1 cellular context compared by ENCODE assay signal in genomic region chr16:55655381-55655708, GRCh38.
TF ChIP-seq lines count a peak whose summit lies in the region.

No MANE protein-coding gene starts in this region.

TF ChIP-seq in SK-N-SH treated with all-trans-retinoic acid at 6 μM for 48 hours, 23 proteins besides CTCF, POLR2A, EP300 and RAD21 (continued from another document):
- no peak for TF ChIP-seq CREB5 (CRISPR knock-in tag; IDR thresholded peaks at IDR 0.05; ENCODE audit: low read depth)
- no peak for TF ChIP-seq PATZ1 (CRISPR knock-in tag; IDR thresholded peaks at IDR 0.05; ENCODE audit: borderline replicate concordance)
- TF ChIP-seq TCF4 (CRISPR knock-in tag; IDR thresholded peaks at IDR 0.05; ENCODE audit: borderline replicate concordance), result no peak
- TF ChIP-seq BACH2 (CRISPR knock-in tag; IDR thresholded peaks at IDR 0.05; ENCODE audit: borderline replicate concordance), result no peak
- no peak for TF ChIP-seq ZNF565 (CRISPR knock-in tag; conservative IDR thresholded peaks at IDR 0.05; ENCODE audit: low read depth)
- TF ChIP-seq CSDC2 (CRISPR knock-in tag; IDR thresholded peaks at IDR 0.05), result no peak
- no peak for TF ChIP-seq CSRNP3 (CRISPR knock-in tag; IDR thresholded peaks at IDR 0.05)
- TF ChIP-seq ESRRG (CRISPR knock-in tag; IDR thresholded peaks at IDR 0.05), result no peak
- no peak for TF ChIP-seq ZNF8 (CRISPR knock-in tag; IDR thresholded peaks at IDR 0.05)
- no peak for TF ChIP-seq ZFP30 (CRISPR knock-in tag; IDR thresholded peaks at IDR 0.05)
- TF ChIP-seq ZC3H10 (CRISPR knock-in tag; IDR thresholded peaks at IDR 0.05), result no peak
- no peak for TF ChIP-seq ZFP3 (CRISPR knock-in tag; IDR thresholded peaks at IDR 0.05)
- TF ChIP-seq SNAI2 (CRISPR knock-in tag; IDR thresholded peaks at IDR 0.05), result no peak
- TF ChIP-seq TOX (CRISPR knock-in tag; IDR thresholded peaks at IDR 0.05; ENCODE audit: borderline replicate concordance), result no peak
